ENCODE assay signal across 1 cellular context in genomic region chr10:112653215-112653614, GRCh38.
A peak's percentile ranks its signal among the peaks of the same experiment; 100 is the strongest.
TF ChIP-seq lines count a peak whose summit lies in the region.

No MANE protein-coding gene starts in this region.

TF ChIP-seq in HepG2, 621 proteins besides CTCF, POLR2A, EP300 and RAD21 (continued from another document and continues in another):
- TF ChIP-seq ZNF513 (CRISPR knock-in tag; conservative IDR thresholded peaks at IDR 0.05), result no peak
- no peak for TF ChIP-seq EZH2 (conservative IDR thresholded peaks at IDR 0.05; ENCODE audit: low read depth, low read length)
- TF ChIP-seq HNF4G (IDR thresholded peaks at IDR 0.05; ENCODE audit: borderline replicate concordance, low read depth, low read length), result no peak
- TF ChIP-seq HNF4G (CRISPR knock-in tag; IDR thresholded peaks at IDR 0.05; ENCODE audit: borderline replicate concordance, low read depth), result no peak
- no peak; the same call in 1 of the 2 replicates for TF ChIP-seq ZBTB43 (CRISPR knock-in tag; conservative IDR thresholded peaks at IDR 0.05)
- no peak for TF ChIP-seq ZNF264 (CRISPR knock-in tag; IDR thresholded peaks at IDR 0.05)
- no peak for TF ChIP-seq SMYD3 (CRISPR knock-in tag; IDR thresholded peaks at IDR 0.05)
- no peak for TF ChIP-seq ZNF205 (CRISPR knock-in tag; IDR thresholded peaks at IDR 0.05)
- TF ChIP-seq ZNF800 (CRISPR knock-in tag; IDR thresholded peaks at IDR 0.05), result no peak
- peak; percentile 53; the same call in 1 of the 2 replicates for TF ChIP-seq FOSL2 (CRISPR knock-in tag; IDR thresholded peaks at IDR 0.05)
- no peak for TF ChIP-seq ZFP41 (CRISPR knock-in tag; IDR thresholded peaks at IDR 0.05; ENCODE audit: borderline replicate concordance)
- no peak for TF ChIP-seq ZNF232 (CRISPR knock-in tag; IDR thresholded peaks at IDR 0.05; ENCODE audit: borderline replicate concordance)
- 0 out of 2 replicates have a peak, but pooled peaks have one; percentile 59 for TF ChIP-seq POGZ (CRISPR knock-in tag; IDR thresholded peaks at IDR 0.05)
- no peak for TF ChIP-seq HNRNPLL (IDR thresholded peaks at IDR 0.05; ENCODE audit: low read depth, low read length, poor library complexity, severe bottlenecking)
- TF ChIP-seq GATAD2A (CRISPR knock-in tag; IDR thresholded peaks at IDR 0.05), result peak; percentile 62; the same call in 1 of the 2 replicates
- TF ChIP-seq ATF2 (CRISPR knock-in tag; IDR thresholded peaks at IDR 0.05), result peak; percentile 45; the same call in 1 of the 2 replicates
- peak; percentile 33; the same call in 1 of the 2 replicates for TF ChIP-seq MED1 (CRISPR knock-in tag; IDR thresholded peaks at IDR 0.05)
- peak; percentile 89 for TF ChIP-seq CEBPG (CRISPR knock-in tag; IDR thresholded peaks at IDR 0.05)
- no peak for TF ChIP-seq TEAD3 (CRISPR knock-in tag; optimal IDR thresholded peaks at IDR 0.05; ENCODE audit: borderline replicate concordance)
- TF ChIP-seq ZNF644 (CRISPR knock-in tag; IDR thresholded peaks at IDR 0.05; ENCODE audit: low read depth), result peak; percentile 82
- TF ChIP-seq ZBTB4 (CRISPR knock-in tag; IDR thresholded peaks at IDR 0.05; ENCODE audit: borderline replicate concordance), result no peak
- peak; percentile 32; the same call in 1 of the 2 replicates for TF ChIP-seq HNF4A (CRISPR knock-in tag; IDR thresholded peaks at IDR 0.05)
- no peak for TF ChIP-seq ZNF776 (CRISPR knock-in tag; IDR thresholded peaks at IDR 0.05)
- TF ChIP-seq TOPORS (CRISPR knock-in tag; IDR thresholded peaks at IDR 0.05), result no peak
- TF ChIP-seq HMGA1 (CRISPR knock-in tag; conservative IDR thresholded peaks at IDR 0.05), result no peak
- no peak for TF ChIP-seq ZNF44 (CRISPR knock-in tag; IDR thresholded peaks at IDR 0.05)
- no peak for TF ChIP-seq ZNF839 (CRISPR knock-in tag; IDR thresholded peaks at IDR 0.05; ENCODE audit: borderline replicate concordance)
- TF ChIP-seq MZF1 (CRISPR knock-in tag; IDR thresholded peaks at IDR 0.05; ENCODE audit: borderline replicate concordance), result no peak
- no peak for TF ChIP-seq ZNF251 (CRISPR knock-in tag; IDR thresholded peaks at IDR 0.05)
- TF ChIP-seq GMEB2 (CRISPR knock-in tag; IDR thresholded peaks at IDR 0.05; ENCODE audit: low read depth), result no peak
- TF ChIP-seq ZNF670 (CRISPR knock-in tag; IDR thresholded peaks at IDR 0.05; ENCODE audit: borderline replicate concordance), result no peak
- no peak for TF ChIP-seq RARA (CRISPR knock-in tag; IDR thresholded peaks at IDR 0.05)
- peak; percentile 20; the same call in 1 of the 2 replicates for TF ChIP-seq HOXA3 (CRISPR knock-in tag; IDR thresholded peaks at IDR 0.05)
- no peak for TF ChIP-seq RNF2 (conservative IDR thresholded peaks at IDR 0.05; ENCODE audit: low read depth)
- TF ChIP-seq ZNF761 (CRISPR knock-in tag; conservative IDR thresholded peaks at IDR 0.05), result no peak
- TF ChIP-seq DRAP1 (CRISPR knock-in tag; IDR thresholded peaks at IDR 0.05), result no peak
- TF ChIP-seq ZNF605 (CRISPR knock-in tag; IDR thresholded peaks at IDR 0.05), result no peak
- TF ChIP-seq NFKBIZ (CRISPR knock-in tag; IDR thresholded peaks at IDR 0.05), result no peak
- TF ChIP-seq NBN (conservative IDR thresholded peaks at IDR 0.05), result no peak
- TF ChIP-seq ZNF704 (CRISPR knock-in tag; IDR thresholded peaks at IDR 0.05; ENCODE audit: borderline replicate concordance), result no peak
- TF ChIP-seq ZNF496 (CRISPR knock-in tag; IDR thresholded peaks at IDR 0.05; ENCODE audit: insufficient replicate concordance), result no peak
- no peak for TF ChIP-seq PPARG (CRISPR knock-in tag; conservative IDR thresholded peaks at IDR 0.05)
- TF ChIP-seq ZMYM3 (CRISPR knock-in tag; IDR thresholded peaks at IDR 0.05), result peak; percentile 36; the same call in 1 of the 2 replicates
- TF ChIP-seq MXD1 (CRISPR knock-in tag; IDR thresholded peaks at IDR 0.05), result no peak
- TF ChIP-seq ZNF7 (CRISPR knock-in tag; IDR thresholded peaks at IDR 0.05), result no peak
- TF ChIP-seq ZNF282 (IDR thresholded peaks at IDR 0.05; ENCODE audit: partially characterized antibody), result no peak
- no peak for TF ChIP-seq ZNF639 (CRISPR knock-in tag; conservative IDR thresholded peaks at IDR 0.05)
- no peak for TF ChIP-seq UBTF (CRISPR knock-in tag; IDR thresholded peaks at IDR 0.05)
- TF ChIP-seq REXO4 (CRISPR knock-in tag; IDR thresholded peaks at IDR 0.05; ENCODE audit: borderline replicate concordance), result no peak
